ENCODE assay signal across 28 cellular contexts in the genomic region with DNA sequence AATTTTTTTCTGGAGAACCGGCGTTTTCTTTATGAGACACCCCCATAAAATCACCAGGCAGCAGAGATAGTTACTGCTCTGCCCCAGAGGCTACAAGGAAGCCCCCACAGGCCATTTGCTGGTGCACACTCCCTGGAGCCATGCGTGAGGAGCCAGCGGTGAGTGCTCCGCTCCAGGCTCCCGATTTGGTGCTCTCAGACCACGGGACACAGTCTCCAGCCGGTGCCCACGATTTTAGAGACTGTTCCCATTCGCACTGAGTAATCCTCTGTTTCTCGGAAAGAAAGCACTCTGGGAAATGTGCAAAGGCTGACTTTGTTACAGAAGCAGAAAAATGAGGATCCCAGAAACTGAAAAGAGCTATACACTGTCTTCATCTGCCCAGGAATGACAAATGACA.
"Had no signal": no experiment of that assay in that cellular context is flagged by ENCODE, and none has a peak within 500 bp of the region (broad histone marks: within the 10 kb centered on the region; RNA-seq: fewer than 3 reads in every experiment).

No MANE protein-coding gene starts in this region.

- H3K9ac ChIP-seq: neural progenitor cell, parathyroid adenoma had no signal

- H3K27me3 Mint-ChIP-seq: memory B cell; stimulated activated naive CD8-positive, alpha-beta T cell treated with anti-CD3 and anti-CD28 coated beads, Interleukin-15, amount 100 ng/mL, for 72 hours had no signal

- H3K4me3 ChIP-seq: gastroesophageal sphincter, heart left ventricle, hepatocyte, lung, neural progenitor cell, right atrium auricular region, smooth muscle cell, testis, tibial artery had no signal

- H3K4me2 ChIP-seq: hepatocyte, neural progenitor cell, smooth muscle cell had no signal

- H3K36me3 Mint-ChIP-seq: natural killer cell, type B pancreatic cell had no signal

- DNase-seq: cortex of kidney; effector CD4-positive, alpha-beta T cell; foreskin keratinocyte; heart left ventricle; kidney; natural killer cell; stimulated activated CD4-positive, alpha-beta T cell treated with anti-CD3 and anti-CD28 coated beads, Interleukin-12 subunit alpha, Interleukin-12 subunit beta, amount 100 ng/mL, for 4 hours; stimulated activated CD4-positive, alpha-beta T cell treated with anti-CD3 and anti-CD28 coated beads, Interleukin-1b, Interleukin-23, amount 100 ng/mL, for 48 hours; stimulated activated CD4-positive, alpha-beta T cell treated with anti-CD3 and anti-CD28 coated beads, Interleukin-4, amount 100 ng/mL, for 1 hour; stimulated activated CD8-positive, alpha-beta memory T cell treated with anti-CD3 and anti-CD28 coated beads, Interleukin-4, amount 100 ng/mL, for 48 hours; stimulated activated naive CD4-positive, alpha-beta T cell; stimulated activated naive CD8-positive, alpha-beta T cell treated with anti-CD3 and anti-CD28 coated beads, Interleukin-15, amount 100 ng/mL, for 72 hours; testis; tibial artery had no signal

- H3K4me1 ChIP-seq: foreskin keratinocyte, gastroesophageal sphincter, neural progenitor cell, parathyroid adenoma, right atrium auricular region, testis, tibial artery had no signal

- H3K4me1 Mint-ChIP-seq: natural killer cell had no signal

- H3K27ac Mint-ChIP-seq: memory B cell; natural killer cell; neural progenitor cell; progenitor cell of endocrine pancreas; stimulated activated naive CD8-positive, alpha-beta T cell treated with anti-CD3 and anti-CD28 coated beads, Interleukin-15, amount 100 ng/mL, for 72 hours; type B pancreatic cell had no signal

- H3K9me3 ChIP-seq: testis, tibial artery had no signal

- H3K4me3 Mint-ChIP-seq: memory B cell; natural killer cell; neural progenitor cell; stimulated activated naive CD8-positive, alpha-beta T cell treated with anti-CD3 and anti-CD28 coated beads, Interleukin-15, amount 100 ng/mL, for 72 hours; type B pancreatic cell had no signal

- H3K36me3 ChIP-seq: heart left ventricle, neural progenitor cell, right atrium auricular region, tibial artery had no signal

- ATAC-seq: esophagus mucosa; foreskin keratinocyte; gastroesophageal sphincter; heart left ventricle; left lobe of liver; natural killer cell; sciatic nerve; stimulated activated naive CD8-positive, alpha-beta T cell treated with anti-CD3 and anti-CD28 coated beads, Interleukin-15, amount 100 ng/mL, for 72 hours had no signal

- H3K27me3 ChIP-seq: foreskin keratinocyte, gastroesophageal sphincter, heart left ventricle, hepatocyte, neural progenitor cell, right atrium auricular region, testis, tibial artery had no signal

- H3K27ac ChIP-seq: epithelial cell of prostate, foreskin keratinocyte, gastroesophageal sphincter, heart left ventricle, hepatocyte, neural progenitor cell, parathyroid adenoma, right atrium auricular region, testis, tibial artery had no signal

- H3K9me3 Mint-ChIP-seq: natural killer cell, type B pancreatic cell had no signal
